Comparison of ENCODE assay signal across 14 cellular contexts in genomic region chr12:111440631-111441030, GRCh38. TPM values are rescaled to one million over a fixed set of nuclear protein-coding genes. Genes with fewer than 3 reads are reported as not detected.
DNase-seq lines count a peak whose midpoint lies in the region; ATAC-seq and TF ChIP-seq lines count a peak whose summit lies in the region.
"Had no signal": no experiment of that assay in that cellular context is flagged by ENCODE, and none has a peak within 500 bp of the region (broad histone marks: within the 10 kb centered on the region; RNA-seq: fewer than 3 reads in every experiment).

No MANE protein-coding gene starts in this region.

- WGBS in upper lobe of left lung, 2 donors = 87 to 89% methylated on average over 3 of the region's 3 CpGs

- H3K4me3 Mint-ChIP-seq in activated naive CD4-positive, alpha-beta T cell treated with anti-CD3 and anti-CD28 coated beads, Interleukin-2, amount 50 U/mL, for 24 hours = no peak overlapping the region
- H3K4me3 Mint-ChIP-seq in activated naive CD8-positive, alpha-beta T cell = no peak overlapping the region

- TF ChIP-seq CTCF in lower lobe of right lung (IDR thresholded peaks at IDR 0.05) = no peak
- no peak for TF ChIP-seq CTCF in upper lobe of left lung (IDR thresholded peaks at IDR 0.05)

- no peaks in the 10 kb centered on the region for H3K9me3 ChIP-seq in lower lobe of right lung
- H3K9me3 ChIP-seq in upper lobe of left lung = no peaks in the 10 kb centered on the region
- H3K9me3 ChIP-seq: esophagus squamous epithelium had no signal

- peaks cover 32% of the 10 kb centered on the region for H3K36me3 ChIP-seq in lower lobe of right lung
- H3K36me3 ChIP-seq in upper lobe of left lung = peaks cover 0 to 18% (median 8%) of the 10 kb centered on the region in 4 donors

- ATAC-seq in activated naive CD4-positive, alpha-beta T cell treated with anti-CD3 and anti-CD28 coated beads, Interleukin-2, amount 50 U/mL, for 72 hours = no peak
- ATAC-seq in lower lobe of right lung (no peak), upper lobe of left lung (ENCODE audit: low FRiP score in 2 of 2) (no peak), HG02759 (IDR thresholded peaks at IDR 0.05; ENCODE audit: unreplicated experiment) (no peak), GM19452 (IDR thresholded peaks at IDR 0.05; ENCODE audit: unreplicated experiment) (no peak)

- no peaks in the 10 kb centered on the region for H3K27me3 ChIP-seq in lower lobe of right lung (ENCODE audit: low read depth)
- no peaks in the 10 kb centered on the region for H3K27me3 ChIP-seq in upper lobe of left lung
- H3K27me3 ChIP-seq: esophagus squamous epithelium had no signal

- H3K4me3 ChIP-seq in lower lobe of right lung (no peak overlapping the region), upper lobe of left lung (no peak overlapping the region)
- H3K4me3 ChIP-seq: esophagus squamous epithelium, skin epidermis had no signal

- H3K36me3 Mint-ChIP-seq in activated naive CD4-positive, alpha-beta T cell treated with anti-CD3 and anti-CD28 coated beads, Interleukin-2, amount 50 U/mL, for 24 hours = peaks cover 6% of the 10 kb centered on the region
- peaks cover 5 to 6% of the 10 kb centered on the region in 2 donors for H3K36me3 Mint-ChIP-seq in activated naive CD4-positive, alpha-beta T cell treated with anti-CD3 and anti-CD28 coated beads, Interleukin-2, amount 50 U/mL, for 72 hours
- no peaks in the 10 kb centered on the region for H3K36me3 Mint-ChIP-seq in activated naive CD8-positive, alpha-beta T cell

- no peaks in the 10 kb centered on the region for H3K27me3 Mint-ChIP-seq in activated naive CD4-positive, alpha-beta T cell treated with anti-CD3 and anti-CD28 coated beads, Interleukin-2, amount 50 U/mL, for 24 hours
- no peaks in the 10 kb centered on the region for H3K27me3 Mint-ChIP-seq in activated naive CD8-positive, alpha-beta T cell

- H3K27ac ChIP-seq in lower lobe of right lung (peak overlapping the region; percentile 36), upper lobe of left lung (peak overlapping the region in 3 of 4 donors; percentile 42 to 89 (median 87))
- H3K27ac ChIP-seq: VCaP had no signal

- no peak for TF ChIP-seq POLR2A in upper lobe of left lung (IDR thresholded peaks at IDR 0.05)

- no peak for DNase-seq in activated naive CD4-positive, alpha-beta T cell treated with anti-CD3 and anti-CD28 coated beads, Interleukin-2, amount 50 U/mL, for 72 hours (ENCODE audit: low spot score in 2 of 2)
- DNase-seq in lower lobe of right lung (no peak), upper lobe of left lung (no peak), DMS 273 treated with DMSO at 0.1 percent for 48 hours (lab: John Stamatoyannopoulos, UW) (no peak)
- DNase-seq: EL, esophagus squamous epithelium, NCI-H1105 treated with DMSO at 0.1 percent for 48 hours, NCI-H510A had no signal

- peaks cover 99% of the 10 kb centered on the region for H3K4me1 ChIP-seq in lower lobe of right lung
- H3K4me1 ChIP-seq in upper lobe of left lung = peaks cover 81 to 98% (median 89%) of the 10 kb centered on the region in 4 donors

- TF ChIP-seq EP300 in upper lobe of left lung (IDR thresholded peaks at IDR 0.05) = no peak

- peak overlapping the region; percentile 79 for H3K27ac Mint-ChIP-seq in activated naive CD4-positive, alpha-beta T cell treated with anti-CD3 and anti-CD28 coated beads, Interleukin-2, amount 50 U/mL, for 24 hours
- peak overlapping the region in 1 of 2 donors; percentile 69 for H3K27ac Mint-ChIP-seq in activated naive CD4-positive, alpha-beta T cell treated with anti-CD3 and anti-CD28 coated beads, Interleukin-2, amount 50 U/mL, for 72 hours
- peak overlapping the region; percentile 70 for H3K27ac Mint-ChIP-seq in activated naive CD8-positive, alpha-beta T cell

- intact Hi-C loops in lower lobe of right lung (cut with DNase I) = no loop called here

- H3K9me3 Mint-ChIP-seq in activated naive CD4-positive, alpha-beta T cell treated with anti-CD3 and anti-CD28 coated beads, Interleukin-2, amount 50 U/mL, for 24 hours = no peaks in the 10 kb centered on the region
- no peaks in the 10 kb centered on the region for H3K9me3 Mint-ChIP-seq in activated naive CD4-positive, alpha-beta T cell treated with anti-CD3 and anti-CD28 coated beads, Interleukin-2, amount 50 U/mL, for 72 hours
- H3K9me3 Mint-ChIP-seq in activated naive CD8-positive, alpha-beta T cell (ENCODE audit: low read depth) = no peaks in the 10 kb centered on the region

- peaks cover 97% of the 10 kb centered on the region for H3K4me1 Mint-ChIP-seq in activated naive CD4-positive, alpha-beta T cell treated with anti-CD3 and anti-CD28 coated beads, Interleukin-2, amount 50 U/mL, for 24 hours
- H3K4me1 Mint-ChIP-seq in activated naive CD8-positive, alpha-beta T cell (ENCODE audit: low read depth) = peaks cover 88% of the 10 kb centered on the region

RNA-seq across cellular contexts. Expression of gene SH2B3, which starts 34.9 kb away (rescaled TPM):
- total RNA-seq in activated naive CD4-positive, alpha-beta T cell treated with anti-CD3 and anti-CD28 coated beads, Interleukin-2, amount 50 U/mL, for 72 hours = 10 to 100 TPM; 18.0 to 24.6 TPM
- total RNA-seq in lower lobe of right lung (49.5 TPM), upper lobe of left lung (100 to 1,000 TPM in 1 of 6 donors, 10 to 100 TPM in 5; 24.8 to 128 (median 52.5) TPM)
